ENCODE assay signal across 20 cellular contexts in the genomic region with DNA sequence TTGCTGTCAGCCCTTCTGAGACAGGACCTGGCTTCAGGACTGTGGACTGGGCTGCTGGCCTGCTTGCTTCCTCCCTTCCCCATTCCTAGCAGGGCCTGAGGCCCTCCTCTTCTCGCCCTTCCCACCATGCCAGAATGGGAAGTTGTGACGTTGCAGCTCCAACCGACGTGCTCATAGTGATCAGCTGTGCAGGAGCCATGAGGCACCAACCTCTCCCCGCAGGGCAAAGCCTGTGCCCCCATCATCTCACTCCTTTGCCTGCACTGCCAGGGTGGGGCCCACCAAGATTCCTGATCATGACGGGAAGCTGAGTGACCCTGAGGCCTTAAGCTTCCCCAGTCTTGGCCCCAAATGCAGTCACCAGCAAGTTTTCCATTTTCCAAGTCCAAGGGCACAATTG.
"Had no signal": no experiment of that assay in that cellular context is flagged by ENCODE, and none has a peak within 500 bp of the region (broad histone marks: within the 10 kb centered on the region; RNA-seq: fewer than 3 reads in every experiment).

No MANE protein-coding gene starts in this region.

- H3K27ac ChIP-seq: thyroid gland had no signal

- H3K27me3 ChIP-seq: thyroid gland had no signal

- H3K4me3 ChIP-seq: thyroid gland had no signal

- H3K4me3 Mint-ChIP-seq: activated CD4-positive, alpha-beta T cell treated with anti-CD3 and anti-CD28 coated beads for 36 hours; central memory CD8-positive, alpha-beta T cell; neural crest cell; stimulated activated memory B cell treated with anti-CD40 and anti-IgM and Interleukin-4, amounts not matched to agents 10 μg/mL and 1 μg/mL and 100 μg/mL, for 72 hours; stimulated activated naive CD8-positive, alpha-beta T cell treated with anti-CD3 and anti-CD28 coated beads, Interleukin-15, amount 100 ng/mL, for 72 hours; T-cell; T-helper 2 cell treated with Interferon-gamma antibody and Interleukin-4, amounts not matched to agents 5 μg/mL and 100 μg/mL, for 36 hours had no signal

- H3K36me3 Mint-ChIP-seq: activated naive CD4-positive, alpha-beta T cell treated with anti-CD3 and anti-CD28 coated beads, Interleukin-2, amount 50 U/mL, for 72 hours; stimulated activated memory B cell treated with anti-CD40 and anti-IgM and Interleukin-4, amounts not matched to agents 10 μg/mL and 1 μg/mL and 100 μg/mL, for 72 hours; T-cell had no signal

- H3K27me3 Mint-ChIP-seq: central memory CD8-positive, alpha-beta T cell; stimulated activated memory B cell treated with anti-CD40 and anti-IgM and Interleukin-4, amounts not matched to agents 10 μg/mL and 1 μg/mL and 100 μg/mL, for 72 hours; stimulated activated naive CD8-positive, alpha-beta T cell treated with anti-CD3 and anti-CD28 coated beads, Interleukin-15, amount 100 ng/mL, for 72 hours; T-cell had no signal

- DNase-seq: activated CD4-positive, alpha-beta T cell treated with anti-CD3 and anti-CD28 coated beads for 36 hours; activated CD4-positive, CD25-positive, alpha-beta regulatory T cell; activated CD8-positive, alpha-beta memory T cell treated with anti-CD3 and anti-CD28 coated beads for 24 hours; activated gamma-delta T cell treated with Interleukin-2 at 50 U/mL for 16 hours; effector CD8-positive, alpha-beta T cell; mammary epithelial cell; small intestine; stimulated activated CD4-positive, alpha-beta T cell treated with anti-CD3 and anti-CD28 coated beads, Interleukin-1b, Interleukin-23, amount 100 ng/mL, for 48 hours; stimulated activated CD4-positive, alpha-beta T cell treated with anti-CD3 and anti-CD28 coated beads, Interleukin-4, amount 100 ng/mL, for 4 hours; stimulated activated CD8-positive, alpha-beta memory T cell treated with anti-CD3 and anti-CD28 coated beads, Interleukin-4, amount 100 ng/mL, for 48 hours; stimulated activated naive CD8-positive, alpha-beta T cell treated with anti-CD3 and anti-CD28 coated beads, Interleukin-15, amount 100 ng/mL, for 72 hours; T-cell; thyroid gland had no signal

- ATAC-seq: activated CD4-positive, alpha-beta T cell treated with anti-CD3 and anti-CD28 coated beads for 36 hours; activated naive CD4-positive, alpha-beta T cell treated with anti-CD3 and anti-CD28 coated beads, Interleukin-2, amount 50 U/mL, for 72 hours; sciatic nerve; stimulated activated memory B cell treated with anti-CD40 and anti-IgM and Interleukin-4, amounts not matched to agents 10 μg/mL and 1 μg/mL and 100 μg/mL, for 72 hours; stimulated activated naive CD8-positive, alpha-beta T cell treated with anti-CD3 and anti-CD28 coated beads, Interleukin-15, amount 100 ng/mL, for 72 hours; T-cell had no signal

- H3K27ac Mint-ChIP-seq: activated CD4-positive, alpha-beta T cell treated with anti-CD3 and anti-CD28 coated beads for 36 hours; activated naive CD4-positive, alpha-beta T cell treated with anti-CD3 and anti-CD28 coated beads, Interleukin-2, amount 50 U/mL, for 72 hours; progenitor cell of endocrine pancreas; stimulated activated memory B cell treated with anti-CD40 and anti-IgM and Interleukin-4, amounts not matched to agents 10 μg/mL and 1 μg/mL and 100 μg/mL, for 72 hours; stimulated activated naive CD8-positive, alpha-beta T cell treated with anti-CD3 and anti-CD28 coated beads, Interleukin-15, amount 100 ng/mL, for 72 hours; T-cell; T-helper 2 cell treated with Interferon-gamma antibody and Interleukin-4, amounts not matched to agents 5 μg/mL and 100 μg/mL, for 36 hours had no signal

- H3K9me3 Mint-ChIP-seq: activated naive CD4-positive, alpha-beta T cell treated with anti-CD3 and anti-CD28 coated beads, Interleukin-2, amount 50 U/mL, for 72 hours; central memory CD8-positive, alpha-beta T cell; neural crest cell; stimulated activated memory B cell treated with anti-CD40 and anti-IgM and Interleukin-4, amounts not matched to agents 10 μg/mL and 1 μg/mL and 100 μg/mL, for 72 hours; stimulated activated naive CD8-positive, alpha-beta T cell treated with anti-CD3 and anti-CD28 coated beads, Interleukin-15, amount 100 ng/mL, for 72 hours; T-cell; T-helper 2 cell treated with Interferon-gamma antibody and Interleukin-4, amounts not matched to agents 5 μg/mL and 100 μg/mL, for 36 hours had no signal

- H3K36me3 ChIP-seq: thyroid gland had no signal

- H3K9me3 ChIP-seq: thyroid gland had no signal
